In genomic region chrX:120549483-120550452, GRCh38 we compare ENCODE assay signal across 1 cellular context.
TF ChIP-seq lines count a peak whose summit lies in the region.

No MANE protein-coding gene starts in this region.

TF ChIP-seq in K562, 482 proteins besides CTCF, POLR2A, EP300 and RAD21 (continued from another document and continues in another):
- TF ChIP-seq CHD7 (IDR thresholded peaks at IDR 0.05; ENCODE audit: low read depth, low read length) (no peak), SRSF9 (IDR thresholded peaks at IDR 0.05; ENCODE audit: borderline replicate concordance, low read depth, low read length) (no peak), ZC3H4 (CRISPR knock-in tag; IDR thresholded peaks at IDR 0.05; ENCODE audit: borderline replicate concordance) (no peak), KAT8 (IDR thresholded peaks at IDR 0.05; ENCODE audit: low read depth) (no peak), ATF3 (IDR thresholded peaks at IDR 0.05) (peak; percentile 91), ATF3 (CRISPR knock-in tag; conservative IDR thresholded peaks at IDR 0.05) (no peak), MCM3 (IDR thresholded peaks at IDR 0.05) (no peak), GTF2A2 (tag; IDR thresholded peaks at IDR 0.05) (no peak), ELK1 (CRISPR knock-in tag; IDR thresholded peaks at IDR 0.05) (no peak), EWSR1 (IDR thresholded peaks at IDR 0.05; ENCODE audit: borderline replicate concordance, low read depth, partially characterized antibody) (no peak), FOXJ3 (CRISPR knock-in tag; IDR thresholded peaks at IDR 0.05) (no peak), ELF1 (tag; IDR thresholded peaks at IDR 0.05) (peak; percentile 75), ZNF124 (CRISPR knock-in tag; IDR thresholded peaks at IDR 0.05) (no peak), CHD2 (IDR thresholded peaks at IDR 0.05; ENCODE audit: low read depth, low read length) (no peak), CBX2 (IDR thresholded peaks at IDR 0.05; ENCODE audit: insufficient read depth, low read length, poor library complexity, severe bottlenecking) (no peak), HDAC2 (IDR thresholded peaks at IDR 0.05) (0 out of 2 replicates have a peak, but pooled peaks have one; percentile 59), ZFX (CRISPR knock-in tag; IDR thresholded peaks at IDR 0.05) (no peak), E2F8 (IDR thresholded peaks at IDR 0.05; ENCODE audit: low read depth, partially characterized antibody) (no peak), NCOR1 (IDR thresholded peaks at IDR 0.05) (0 out of 2 replicates have a peak, but pooled peaks have one; percentile 46), HDAC3 (IDR thresholded peaks at IDR 0.05; ENCODE audit: borderline replicate concordance, partially characterized antibody) (no peak), CLOCK (CRISPR knock-in tag; IDR thresholded peaks at IDR 0.05; ENCODE audit: borderline replicate concordance) (no peak), MCM5 (IDR thresholded peaks at IDR 0.05; ENCODE audit: low read depth) (no peak)
- TF ChIP-seq, protein P1, sequence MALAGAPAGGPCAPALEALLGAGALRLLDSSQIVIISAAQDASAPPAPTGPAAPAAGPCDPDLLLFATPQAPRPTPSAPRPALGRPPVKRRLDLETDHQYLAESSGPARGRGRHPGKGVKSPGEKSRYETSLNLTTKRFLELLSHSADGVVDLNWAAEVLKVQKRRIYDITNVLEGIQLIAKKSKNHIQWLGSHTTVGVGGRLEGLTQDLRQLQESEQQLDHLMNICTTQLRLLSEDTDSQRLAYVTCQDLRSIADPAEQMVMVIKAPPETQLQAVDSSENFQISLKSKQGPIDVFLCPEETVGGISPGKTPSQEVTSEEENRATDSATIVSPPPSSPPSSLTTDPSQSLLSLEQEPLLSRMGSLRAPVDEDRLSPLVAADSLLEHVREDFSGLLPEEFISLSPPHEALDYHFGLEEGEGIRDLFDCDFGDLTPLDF (CRISPR knock-in tag; IDR thresholded peaks at IDR 0.05) = no peak
- TF ChIP-seq, protein P2, sequence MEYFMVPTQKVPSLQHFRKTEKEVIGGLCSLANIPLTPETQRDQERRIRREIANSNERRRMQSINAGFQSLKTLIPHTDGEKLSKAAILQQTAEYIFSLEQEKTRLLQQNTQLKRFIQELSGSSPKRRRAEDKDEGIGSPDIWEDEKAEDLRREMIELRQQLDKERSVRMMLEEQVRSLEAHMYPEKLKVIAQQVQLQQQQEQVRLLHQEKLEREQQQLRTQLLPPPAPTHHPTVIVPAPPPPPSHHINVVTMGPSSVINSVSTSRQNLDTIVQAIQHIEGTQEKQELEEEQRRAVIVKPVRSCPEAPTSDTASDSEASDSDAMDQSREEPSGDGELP (CRISPR knock-in tag; IDR thresholded peaks at IDR 0.05; ENCODE audit: borderline replicate concordance) = no peak
- TF ChIP-seq, protein P3, sequence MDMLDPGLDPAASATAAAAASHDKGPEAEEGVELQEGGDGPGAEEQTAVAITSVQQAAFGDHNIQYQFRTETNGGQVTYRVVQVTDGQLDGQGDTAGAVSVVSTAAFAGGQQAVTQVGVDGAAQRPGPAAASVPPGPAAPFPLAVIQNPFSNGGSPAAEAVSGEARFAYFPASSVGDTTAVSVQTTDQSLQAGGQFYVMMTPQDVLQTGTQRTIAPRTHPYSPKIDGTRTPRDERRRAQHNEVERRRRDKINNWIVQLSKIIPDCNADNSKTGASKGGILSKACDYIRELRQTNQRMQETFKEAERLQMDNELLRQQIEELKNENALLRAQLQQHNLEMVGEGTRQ (CRISPR knock-in tag; IDR thresholded peaks at IDR 0.05) = no peak
- TF ChIP-seq, protein P4, sequence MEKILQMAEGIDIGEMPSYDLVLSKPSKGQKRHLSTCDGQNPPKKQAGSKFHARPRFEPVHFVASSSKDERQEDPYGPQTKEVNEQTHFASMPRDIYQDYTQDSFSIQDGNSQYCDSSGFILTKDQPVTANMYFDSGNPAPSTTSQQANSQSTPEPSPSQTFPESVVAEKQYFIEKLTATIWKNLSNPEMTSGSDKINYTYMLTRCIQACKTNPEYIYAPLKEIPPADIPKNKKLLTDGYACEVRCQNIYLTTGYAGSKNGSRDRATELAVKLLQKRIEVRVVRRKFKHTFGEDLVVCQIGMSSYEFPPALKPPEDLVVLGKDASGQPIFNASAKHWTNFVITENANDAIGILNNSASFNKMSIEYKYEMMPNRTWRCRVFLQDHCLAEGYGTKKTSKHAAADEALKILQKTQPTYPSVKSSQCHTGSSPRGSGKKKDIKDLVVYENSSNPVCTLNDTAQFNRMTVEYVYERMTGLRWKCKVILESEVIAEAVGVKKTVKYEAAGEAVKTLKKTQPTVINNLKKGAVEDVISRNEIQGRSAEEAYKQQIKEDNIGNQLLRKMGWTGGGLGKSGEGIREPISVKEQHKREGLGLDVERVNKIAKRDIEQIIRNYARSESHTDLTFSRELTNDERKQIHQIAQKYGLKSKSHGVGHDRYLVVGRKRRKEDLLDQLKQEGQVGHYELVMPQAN (IDR thresholded peaks at IDR 0.05; ENCODE audit: borderline replicate concordance) = no peak
- TF ChIP-seq, protein P5, sequence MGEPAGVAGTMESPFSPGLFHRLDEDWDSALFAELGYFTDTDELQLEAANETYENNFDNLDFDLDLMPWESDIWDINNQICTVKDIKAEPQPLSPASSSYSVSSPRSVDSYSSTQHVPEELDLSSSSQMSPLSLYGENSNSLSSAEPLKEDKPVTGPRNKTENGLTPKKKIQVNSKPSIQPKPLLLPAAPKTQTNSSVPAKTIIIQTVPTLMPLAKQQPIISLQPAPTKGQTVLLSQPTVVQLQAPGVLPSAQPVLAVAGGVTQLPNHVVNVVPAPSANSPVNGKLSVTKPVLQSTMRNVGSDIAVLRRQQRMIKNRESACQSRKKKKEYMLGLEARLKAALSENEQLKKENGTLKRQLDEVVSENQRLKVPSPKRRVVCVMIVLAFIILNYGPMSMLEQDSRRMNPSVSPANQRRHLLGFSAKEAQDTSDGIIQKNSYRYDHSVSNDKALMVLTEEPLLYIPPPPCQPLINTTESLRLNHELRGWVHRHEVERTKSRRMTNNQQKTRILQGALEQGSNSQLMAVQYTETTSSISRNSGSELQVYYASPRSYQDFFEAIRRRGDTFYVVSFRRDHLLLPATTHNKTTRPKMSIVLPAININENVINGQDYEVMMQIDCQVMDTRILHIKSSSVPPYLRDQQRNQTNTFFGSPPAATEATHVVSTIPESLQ (CRISPR knock-in tag; IDR thresholded peaks at IDR 0.05) = no peak
